Comparison of ENCODE assay signal across 1 cellular context in genomic region chr2:8544786-8545631, GRCh38.
TF ChIP-seq lines count a peak whose summit lies in the region.

No MANE protein-coding gene starts in this region.

TF ChIP-seq in WTC11, 78 proteins besides CTCF, POLR2A, EP300 and RAD21 (continued from another document):
- no peak for TF ChIP-seq JUN (CRISPR knock-in tag; IDR thresholded peaks at IDR 0.05)
- TF ChIP-seq IRF2 (CRISPR knock-in tag; IDR thresholded peaks at IDR 0.05; ENCODE audit: borderline replicate concordance, low read depth) = no peak
- no peak for TF ChIP-seq SMAD3 (CRISPR knock-in tag; IDR thresholded peaks at IDR 0.05; ENCODE audit: borderline replicate concordance)
- TF ChIP-seq CREB1 (CRISPR knock-in tag; IDR thresholded peaks at IDR 0.05) = no peak
